Comparison of ENCODE assay signal across 25 cellular contexts in the genomic region with DNA sequence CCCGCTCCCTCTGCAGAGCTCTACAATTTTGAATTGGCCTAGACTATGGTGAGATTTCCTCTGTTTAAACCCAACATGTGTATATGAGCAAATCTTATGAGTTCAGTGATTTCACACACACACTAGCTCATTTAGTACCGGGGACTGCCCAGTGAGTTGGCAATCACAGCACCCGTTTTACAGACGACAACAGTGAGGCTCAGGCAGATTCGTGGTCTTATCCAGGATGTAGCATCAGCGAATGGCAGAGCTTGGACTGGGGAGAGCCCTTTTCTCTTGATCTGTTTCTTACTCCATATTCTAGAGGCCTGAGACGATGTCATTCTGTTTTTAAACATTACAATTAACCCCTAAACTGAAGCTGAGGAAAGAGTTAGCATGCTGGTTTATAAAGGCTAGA.
DNase-seq lines count a peak whose midpoint lies in the region; ATAC-seq and TF ChIP-seq lines count a peak whose summit lies in the region.
"Had no signal": no experiment of that assay in that cellular context is flagged by ENCODE, and none has a peak within 500 bp of the region (broad histone marks: within the 10 kb centered on the region; RNA-seq: fewer than 3 reads in every experiment).

No MANE protein-coding gene starts in this region.

- no peaks in the 10 kb centered on the region for H3K27me3 Mint-ChIP-seq in stimulated activated naive CD8-positive, alpha-beta T cell treated with anti-CD3 and anti-CD28 coated beads, Interleukin-15, Interleukin-2, amounts not matched to agents 100 ng/mL and 50 ng/mL, for 24 hours

- POLR2A ChIA-PET in OCI-LY7 (lab: Charles Lee) = interaction anchor here (0.7 to 1.5 kb wide), 4 partner anchors 9 to 451 kb away, joined by 3 to 5 read pairs (median 4); a partner anchor contains a TSS

- no peak overlapping the region for H3K4me3 Mint-ChIP-seq in stimulated activated naive CD8-positive, alpha-beta T cell treated with anti-CD3 and anti-CD28 coated beads, Interleukin-15, Interleukin-2, amounts not matched to agents 100 ng/mL and 50 ng/mL, for 24 hours

- peak overlapping the region; percentile 66 for H3K4me2 ChIP-seq in OCI-LY7 (ENCODE audit: low read length)

- H3K4me1 Mint-ChIP-seq in stimulated activated naive CD8-positive, alpha-beta T cell treated with anti-CD3 and anti-CD28 coated beads, Interleukin-15, Interleukin-2, amounts not matched to agents 100 ng/mL and 50 ng/mL, for 24 hours (ENCODE audit: low read depth) = peaks cover 28% of the 10 kb centered on the region

- no peaks in the 10 kb centered on the region for H4K20me1 ChIP-seq in OCI-LY7 (ENCODE audit: insufficient read depth, low read length)

- CTCF ChIA-PET in OCI-LY7 (lab: Charles Lee; ENCODE audit: unreplicated experiment) = interaction anchor here (1.0 kb wide), 1 partner anchor 34 kb away, joined by 3 read pairs; no protein-coding TSS in a partner anchor

- peak overlapping the region; percentile 42 for H3K4me3 ChIP-seq in OCI-LY7 (ENCODE audit: low read depth, low read length, poor library complexity, severe bottlenecking)
- no peak overlapping the region for H3K4me3 ChIP-seq in thymus (ENCODE audit: low read length)
- H3K4me3 ChIP-seq: GM23248, mucosa of descending colon, prostate gland, skin epidermis, upper lobe of right lung had no signal

- WGBS in thymus = 94% methylated on average over 7 of the region's 7 CpGs

- ATAC-seq in stimulated activated naive CD8-positive, alpha-beta T cell treated with anti-CD3 and anti-CD28 coated beads, Interleukin-15, Interleukin-2, amounts not matched to agents 100 U/mL and 50 U/mL, for 24 hours = no peak
- peak in 1 of 2 donors; percentile 13 for ATAC-seq in activated naive CD4-positive, alpha-beta T cell treated with anti-CD3 and anti-CD28 coated beads, Interleukin-2, amount 50 U/mL, for 72 hours
- ATAC-seq: Right ventricle myocardium inferior, upper lobe of right lung had no signal

- H3K36me3 Mint-ChIP-seq in stimulated activated naive CD8-positive, alpha-beta T cell treated with anti-CD3 and anti-CD28 coated beads, Interleukin-15, Interleukin-2, amounts not matched to agents 100 ng/mL and 50 ng/mL, for 24 hours (ENCODE audit: low read depth) = peaks cover 4% of the 10 kb centered on the region
- H3K36me3 Mint-ChIP-seq in activated naive CD4-positive, alpha-beta T cell treated with anti-CD3 and anti-CD28 coated beads, Interleukin-2, amount 50 U/mL, for 72 hours = peaks cover 11 to 38% of the 10 kb centered on the region in 2 donors

- H3K27me3 ChIP-seq in thymus (ENCODE audit: control insufficient read depth, insufficient read depth) = no peaks in the 10 kb centered on the region
- H3K27me3 ChIP-seq: upper lobe of right lung had no signal

- no peak for DNase-seq in stimulated activated naive CD8-positive, alpha-beta T cell treated with anti-CD3 and anti-CD28 coated beads, Interleukin-15, Interleukin-2, amounts not matched to agents 100 U/mL and 50 U/mL, for 24 hours
- DNase-seq in OCI-LY7 (ENCODE audit: low spot score) (peak; percentile 21), GM10266 (ENCODE audit: extremely low spot score) (no peak), GM20000 (ENCODE audit: low spot score) (no peak), NCI-H2029 (lab: John Stamatoyannopoulos, UW) (no peak)
- DNase-seq in activated naive CD4-positive, alpha-beta T cell treated with anti-CD3 and anti-CD28 coated beads, Interleukin-2, amount 50 U/mL, for 72 hours (ENCODE audit: low spot score in 2 of 2) = no peak
- DNase-seq: anterior cingulate cortex; COR-L47; EL; foreskin fibroblast; GM23248; hippocampal formation; IMR-90; mucosa of descending colon; NCI-H1436; NCI-H2171; NCI-H69; stimulated activated CD4-positive, alpha-beta T cell treated with anti-CD3 and anti-CD28 coated beads, Interleukin-2, amount 100 ng/mL, for 48 hours; SW 1271; upper lobe of right lung had no signal

- no TSS peak for BruUV-seq in OCI-LY7 (replicated peaks; lab: Mats Ljungman, UMichigan)

- H2AFZ ChIP-seq in OCI-LY7 (ENCODE audit: low read length) = no peak overlapping the region; the same call in 1 of the 2 replicates
- H2AFZ ChIP-seq: GM23248 had no signal

- no peaks in the 10 kb centered on the region for H3K9me2 ChIP-seq in OCI-LY7 (ENCODE audit: insufficient read depth, low read length)

- no peaks in the 10 kb centered on the region; the same call in 1 of the 2 replicates for H3K36me3 ChIP-seq in OCI-LY7 (ENCODE audit: insufficient read depth, low read length)
- no peaks in the 10 kb centered on the region for H3K36me3 ChIP-seq in thymus (ENCODE audit: control insufficient read depth, insufficient read depth)
- H3K36me3 ChIP-seq: prostate gland, upper lobe of right lung had no signal

- no peak for TF ChIP-seq CTCF in OCI-LY7 (conservative IDR thresholded peaks at IDR 0.05; ENCODE audit: low read length)
- TF ChIP-seq CTCF in GM10266 (IDR thresholded peaks at IDR 0.05; ENCODE audit: control insufficient read depth, insufficient read depth, low read depth, missing control alignments) = no peak
- TF ChIP-seq CTCF in GM20000 (IDR thresholded peaks at IDR 0.05; ENCODE audit: extremely low read depth, missing control alignments) = no peak

- H3K4me1 ChIP-seq in OCI-LY7 (ENCODE audit: insufficient read depth, low read length, poor library complexity, severe bottlenecking) (peaks cover 30% of the 10 kb centered on the region), thymus (ENCODE audit: control insufficient read depth, insufficient read depth, low read length) (peaks cover 7% of the 10 kb centered on the region)
- H3K4me1 ChIP-seq: prostate gland, upper lobe of right lung had no signal

- peaks cover 4% of the 10 kb centered on the region for H3K9me3 Mint-ChIP-seq in stimulated activated naive CD8-positive, alpha-beta T cell treated with anti-CD3 and anti-CD28 coated beads, Interleukin-15, Interleukin-2, amounts not matched to agents 100 ng/mL and 50 ng/mL, for 24 hours
- H3K9me3 Mint-ChIP-seq in activated naive CD4-positive, alpha-beta T cell treated with anti-CD3 and anti-CD28 coated beads, Interleukin-2, amount 50 U/mL, for 72 hours = peaks cover 9 to 14% of the 10 kb centered on the region in 2 donors

- intact Hi-C loops in OCI-LY7 (cut with micrococcal nuclease; ENCODE audit: unreplicated experiment) = no loop called here

- peak overlapping the region; percentile 81 for H3K27ac ChIP-seq in OCI-LY7 (ENCODE audit: low read depth, low read length, poor library complexity, severe bottlenecking)
- H3K27ac ChIP-seq in thymus (ENCODE audit: low read depth) = peak overlapping the region; percentile 33
- H3K27ac ChIP-seq: GM23248, prostate gland, upper lobe of right lung had no signal

- H3K9me3 ChIP-seq in OCI-LY7 (ENCODE audit: low read length) (peaks cover 7% of the 10 kb centered on the region; the same call in 1 of the 2 replicates), thymus (ENCODE audit: control insufficient read depth) (no peaks in the 10 kb centered on the region)
- H3K9me3 ChIP-seq: mucosa of descending colon, prostate gland, upper lobe of right lung had no signal

- H3K27ac Mint-ChIP-seq in stimulated activated naive CD8-positive, alpha-beta T cell treated with anti-CD3 and anti-CD28 coated beads, Interleukin-15, Interleukin-2, amounts not matched to agents 100 ng/mL and 50 ng/mL, for 24 hours = peak overlapping the region; percentile 90
- peak overlapping the region; percentile 16 to 60 for H3K27ac Mint-ChIP-seq in activated naive CD4-positive, alpha-beta T cell treated with anti-CD3 and anti-CD28 coated beads, Interleukin-2, amount 50 U/mL, for 72 hours

- H3K79me2 ChIP-seq in OCI-LY7 (ENCODE audit: insufficient read depth, low read depth, low read length) = no peaks in the 10 kb centered on the region
